Comparison of ENCODE assay signal across 1 cellular context in the genomic region with DNA sequence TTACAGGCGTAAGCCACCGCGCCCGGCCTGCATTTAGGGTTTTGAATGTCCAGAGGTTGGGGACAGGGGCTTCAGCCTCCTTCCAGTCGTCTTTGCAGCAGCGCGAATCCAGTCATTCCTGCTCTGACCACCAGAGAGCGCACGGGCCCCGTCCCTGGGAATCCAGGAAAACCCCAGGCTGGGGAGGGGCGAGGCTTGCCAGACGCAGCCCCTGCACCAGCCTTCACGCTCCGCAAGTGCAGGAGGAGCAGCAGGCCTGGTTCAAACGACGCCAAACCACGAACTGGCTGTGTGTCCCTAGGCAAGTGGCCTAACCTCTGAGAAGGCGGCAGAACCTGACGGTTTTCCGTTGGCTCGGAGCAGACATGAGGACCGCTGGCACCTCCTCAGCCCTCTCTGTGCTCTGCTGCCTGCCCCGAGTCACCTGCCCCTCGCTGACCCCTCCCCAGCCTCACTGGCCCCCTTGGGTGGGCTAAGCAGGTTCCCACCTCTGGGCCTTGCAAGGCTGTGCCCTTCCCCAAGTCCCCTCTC.
TF ChIP-seq lines count a peak whose summit lies in the region.

No MANE protein-coding gene starts in this region.

TF ChIP-seq in Ishikawa, 13 proteins besides CTCF, POLR2A, EP300 and RAD21:
- TF ChIP-seq ZBTB7A (IDR thresholded peaks at IDR 0.05; ENCODE audit: low read depth), result peak; percentile 73; the same call in 1 of the 2 replicates
- TF ChIP-seq TEAD4 (IDR thresholded peaks at IDR 0.05), result no peak
- no peak for TF ChIP-seq CEBPB (IDR thresholded peaks at IDR 0.05)
- peak; percentile 90 for TF ChIP-seq MAX (IDR thresholded peaks at IDR 0.05)
- TF ChIP-seq NFIC (IDR thresholded peaks at IDR 0.05), result no peak
- no peak for TF ChIP-seq TCF12 (IDR thresholded peaks at IDR 0.05; ENCODE audit: low read depth)
- no peak for TF ChIP-seq USF1 (IDR thresholded peaks at IDR 0.05)
- no peak for TF ChIP-seq YY1 (IDR thresholded peaks at IDR 0.05; ENCODE audit: low read depth)
